In the genomic region with DNA sequence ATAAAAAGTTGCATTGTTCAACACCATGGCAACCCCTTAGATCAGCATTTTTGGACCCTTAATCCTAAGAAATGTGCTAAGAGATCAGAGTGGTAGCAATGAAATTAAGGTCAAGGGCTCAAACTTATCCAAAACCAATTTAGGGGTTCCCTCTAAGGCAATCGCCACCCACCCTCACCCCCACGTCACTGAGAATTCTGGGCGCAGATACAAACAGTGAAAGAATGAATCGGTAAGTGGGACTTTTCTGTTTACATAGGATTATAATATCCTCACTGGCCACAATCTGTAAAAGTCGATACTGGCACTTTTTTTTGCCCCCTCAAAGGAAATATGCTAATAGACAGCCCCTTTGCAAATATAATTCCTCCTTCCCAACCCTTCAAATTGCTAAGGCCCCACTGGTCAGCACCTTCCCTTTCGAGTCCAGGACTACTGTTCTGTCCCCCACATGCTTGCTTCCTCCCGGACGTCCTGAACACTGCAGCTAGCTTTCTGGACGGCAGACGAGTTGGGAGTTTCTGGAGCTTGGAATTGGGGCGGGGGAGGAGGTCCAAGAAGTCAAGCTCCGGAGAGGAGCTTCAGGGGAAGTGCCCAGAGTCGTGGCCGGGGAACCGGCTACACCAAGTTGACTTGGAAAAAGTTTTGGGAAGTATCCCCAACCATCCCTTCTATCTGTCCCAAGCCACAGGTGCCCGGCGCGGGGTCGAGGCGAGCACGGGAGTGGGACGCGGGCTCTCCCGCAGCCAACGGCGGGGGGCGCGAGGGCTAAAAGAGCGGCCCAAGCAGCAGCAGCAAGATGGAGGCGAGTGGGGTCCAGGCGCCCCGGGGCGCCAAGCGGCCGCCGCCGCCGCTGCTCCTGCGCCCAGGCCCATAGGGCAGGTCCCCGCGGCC, we compare ENCODE assay signal across 8 cellular contexts. TPM values are rescaled to one million over a fixed set of nuclear protein-coding genes. Genes with fewer than 3 reads are reported as not detected.
DNase-seq lines count a peak whose midpoint lies in the region; TF ChIP-seq lines count a peak whose summit lies in the region.

No MANE protein-coding gene starts in this region.

- H3K4me3 Mint-ChIP-seq in T-helper 1 cell treated with Interleukin-12 subunit alpha and Interleukin-12 subunit beta and Interleukin-4 antibody, amounts not matched to agents 30 μg/mL and 1 μg/mL, for 36 hours: peak overlapping the region; percentile 21

- peak overlapping the region; percentile 74 for H3K4me3 ChIP-seq in brain microvascular endothelial cell (ENCODE audit: low read depth, low read length)

- H3K27ac Mint-ChIP-seq in T-helper 1 cell treated with Interleukin-12 subunit alpha and Interleukin-12 subunit beta and Interleukin-4 antibody, amounts not matched to agents 30 μg/mL and 1 μg/mL, for 36 hours: no peak overlapping the region

- no peak for TF ChIP-seq CTCF in brain microvascular endothelial cell (IDR thresholded peaks at IDR 0.05; ENCODE audit: low read depth, low read length, missing control alignments)

- no peak for DNase-seq in T-helper 1 cell
- DNase-seq in brain microvascular endothelial cell: no peak
- DNase-seq in kidney tubule cell (ENCODE audit: low spot score): peak; percentile 14
- peak in 12 of 49 donors; percentile 26 to 62 (median 38) for DNase-seq in substantia nigra (lab: John Stamatoyannopoulos, UW)
- no peak for DNase-seq in middle frontal gyrus (ENCODE audit: extremely low spot score, low spot score)
- no peak for DNase-seq in SK-N-DZ (ENCODE audit: low spot score)
- DNase-seq in SHP77 (lab: John Stamatoyannopoulos, UW): no peak

- no peaks in the 10 kb centered on the region for H3K36me3 Mint-ChIP-seq in T-helper 1 cell treated with Interleukin-12 subunit alpha and Interleukin-12 subunit beta and Interleukin-4 antibody, amounts not matched to agents 30 μg/mL and 1 μg/mL, for 36 hours (ENCODE audit: low read depth)

- H3K27me3 Mint-ChIP-seq in T-helper 1 cell treated with Interleukin-12 subunit alpha and Interleukin-12 subunit beta and Interleukin-4 antibody, amounts not matched to agents 30 μg/mL and 1 μg/mL, for 36 hours (ENCODE audit: low read depth): peaks cover 60% of the 10 kb centered on the region

- H3K4me1 Mint-ChIP-seq in T-helper 1 cell treated with Interleukin-12 subunit alpha and Interleukin-12 subunit beta and Interleukin-4 antibody, amounts not matched to agents 30 μg/mL and 1 μg/mL, for 36 hours (ENCODE audit: low read depth): peaks cover 8% of the 10 kb centered on the region

- in situ Hi-C loops in brain microvascular endothelial cell (cut with HindIII; ENCODE audit: low pct_ligation_motif_present, low sequenced_read_pairs): no loop called here

- H3K9me3 Mint-ChIP-seq in T-helper 1 cell treated with Interleukin-12 subunit alpha and Interleukin-12 subunit beta and Interleukin-4 antibody, amounts not matched to agents 30 μg/mL and 1 μg/mL, for 36 hours: no peaks in the 10 kb centered on the region

- no peak overlapping the region for H3K27ac ChIP-seq in brain microvascular endothelial cell
- H3K27ac ChIP-seq in substantia nigra (ENCODE audit: low read depth, low read length, poor library complexity, severe bottlenecking): peak overlapping the region; percentile 95

- H3K27me3 ChIP-seq in brain microvascular endothelial cell (replicated peaks): peaks cover 21% of the 10 kb centered on the region

- no peaks in the 10 kb centered on the region for H3K36me3 ChIP-seq in brain microvascular endothelial cell (replicated peaks)

RNA-seq across cellular contexts. Expression of a gene that starts 2.1 kb away (rescaled TPM):
- 3.0 and 4.3 TPM in 2 replicates for polyA plus RNA-seq in SK-N-DZ (2014; cell fraction: cytosol; rRNA removed)
- polyA plus RNA-seq in SK-N-DZ (2014; cell fraction: nucleus; rRNA removed): 2.7 and 3.0 TPM in 2 replicates
